ENCODE assay signal across 14 cellular contexts in the genomic region with DNA sequence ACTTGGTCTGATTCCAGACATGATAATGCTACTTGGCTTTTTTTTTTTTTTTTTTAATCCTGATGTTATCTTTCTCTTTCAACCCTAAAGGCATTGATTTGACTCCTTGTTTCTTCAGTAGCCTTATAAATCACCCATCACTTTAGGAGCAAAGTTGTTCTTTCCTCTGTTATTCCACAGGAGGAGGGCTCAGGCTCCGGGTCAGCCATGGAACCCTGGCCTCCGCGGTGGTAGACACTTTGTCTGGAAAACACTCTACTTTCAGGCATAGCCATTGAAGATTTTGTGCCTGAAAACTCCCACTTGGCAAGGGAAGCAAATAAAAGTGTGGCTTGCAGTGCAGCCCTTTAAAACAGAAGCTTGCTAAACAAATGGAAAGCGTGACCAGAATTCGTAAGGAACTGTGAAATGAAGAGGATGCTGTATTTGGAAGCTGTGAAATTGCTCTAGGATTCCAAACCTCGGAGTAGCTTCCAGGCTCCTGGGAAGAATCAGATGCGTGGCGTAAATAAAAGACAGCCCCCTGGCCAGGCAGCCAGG. TPM values are rescaled to one million over a fixed set of nuclear protein-coding genes. Genes with fewer than 3 reads are reported as not detected.
"Had no signal": no experiment of that assay in that cellular context is flagged by ENCODE, and none has a peak within 500 bp of the region (broad histone marks: within the 10 kb centered on the region; RNA-seq: fewer than 3 reads in every experiment).

No MANE protein-coding gene starts in this region.

- H3K27ac ChIP-seq: dorsolateral prefrontal cortex, sigmoid colon, spleen, thyroid gland, vagina had no signal

- H3K4me1 Mint-ChIP-seq: activated naive CD8-positive, alpha-beta T cell treated with anti-CD3 and anti-CD28 coated beads, Interleukin-2, amount 50 U/mL, for 24 hours; activated T-helper 17 cell treated with anti-CD3 and anti-CD28 coated beads, Interleukin-2, amount 50 U/mL, for 72 hours; natural killer cell had no signal

- H3K27me3 ChIP-seq: spleen, thyroid gland, vagina had no signal

- H3K4me1 ChIP-seq: sigmoid colon, thyroid gland, vagina had no signal

- H3K9me3 Mint-ChIP-seq: activated naive CD4-positive, alpha-beta T cell treated with anti-CD3 and anti-CD28 coated beads for 36 hours; activated naive CD8-positive, alpha-beta T cell treated with anti-CD3 and anti-CD28 coated beads, Interleukin-2, amount 50 U/mL, for 24 hours; activated T-helper 17 cell treated with anti-CD3 and anti-CD28 coated beads, Interleukin-2, amount 50 U/mL, for 72 hours; natural killer cell had no signal

- H3K27ac Mint-ChIP-seq: activated naive CD4-positive, alpha-beta T cell treated with anti-CD3 and anti-CD28 coated beads for 36 hours; activated naive CD8-positive, alpha-beta T cell treated with anti-CD3 and anti-CD28 coated beads, Interleukin-2, amount 50 U/mL, for 24 hours; activated T-helper 17 cell treated with anti-CD3 and anti-CD28 coated beads, Interleukin-2, amount 50 U/mL, for 72 hours; natural killer cell had no signal

- H3K4me3 ChIP-seq: dorsolateral prefrontal cortex, sigmoid colon, spleen, thyroid gland, vagina had no signal

- H3K27me3 Mint-ChIP-seq: activated naive CD8-positive, alpha-beta T cell treated with anti-CD3 and anti-CD28 coated beads, Interleukin-2, amount 50 U/mL, for 24 hours; activated T-helper 17 cell treated with anti-CD3 and anti-CD28 coated beads, Interleukin-2, amount 50 U/mL, for 72 hours had no signal

- H3K4me3 Mint-ChIP-seq: activated naive CD4-positive, alpha-beta T cell treated with anti-CD3 and anti-CD28 coated beads for 36 hours; activated naive CD8-positive, alpha-beta T cell treated with anti-CD3 and anti-CD28 coated beads, Interleukin-2, amount 50 U/mL, for 24 hours; activated T-helper 17 cell treated with anti-CD3 and anti-CD28 coated beads, Interleukin-2, amount 50 U/mL, for 72 hours; natural killer cell had no signal

- ATAC-seq: activated naive CD8-positive, alpha-beta T cell treated with anti-CD3 and anti-CD28 coated beads, Interleukin-2, amount 50 U/mL, for 24 hours; activated T-helper 17 cell treated with anti-CD3 and anti-CD28 coated beads, Interleukin-2, amount 50 U/mL, for 72 hours; left lobe of liver; natural killer cell had no signal

- H3K36me3 Mint-ChIP-seq: natural killer cell had no signal

- H3K36me3 ChIP-seq: sigmoid colon, spleen, thyroid gland, vagina had no signal

- DNase-seq: activated CD4-positive, CD25-positive, alpha-beta regulatory T cell treated with anti-CD3 and anti-CD28 coated beads, Interleukin-2, amount 50 U/mL, for 72 hours; activated naive CD4-positive, alpha-beta T cell treated with anti-CD3 and anti-CD28 coated beads for 36 hours; activated naive CD8-positive, alpha-beta T cell treated with anti-CD3 and anti-CD28 coated beads, Interleukin-2, amount 50 U/mL, for 24 hours; aorta; natural killer cell; sigmoid colon; spleen; T-helper 9 cell; thyroid gland had no signal

RNA-seq across cellular contexts. Expression of a gene that starts 44.9 kb away (rescaled TPM):
- total RNA-seq: lung microvascular endothelial cell had no signal
- polyA plus RNA-seq: aorta had no signal
